1 cellular context compared by ENCODE assay signal in the genomic region with DNA sequence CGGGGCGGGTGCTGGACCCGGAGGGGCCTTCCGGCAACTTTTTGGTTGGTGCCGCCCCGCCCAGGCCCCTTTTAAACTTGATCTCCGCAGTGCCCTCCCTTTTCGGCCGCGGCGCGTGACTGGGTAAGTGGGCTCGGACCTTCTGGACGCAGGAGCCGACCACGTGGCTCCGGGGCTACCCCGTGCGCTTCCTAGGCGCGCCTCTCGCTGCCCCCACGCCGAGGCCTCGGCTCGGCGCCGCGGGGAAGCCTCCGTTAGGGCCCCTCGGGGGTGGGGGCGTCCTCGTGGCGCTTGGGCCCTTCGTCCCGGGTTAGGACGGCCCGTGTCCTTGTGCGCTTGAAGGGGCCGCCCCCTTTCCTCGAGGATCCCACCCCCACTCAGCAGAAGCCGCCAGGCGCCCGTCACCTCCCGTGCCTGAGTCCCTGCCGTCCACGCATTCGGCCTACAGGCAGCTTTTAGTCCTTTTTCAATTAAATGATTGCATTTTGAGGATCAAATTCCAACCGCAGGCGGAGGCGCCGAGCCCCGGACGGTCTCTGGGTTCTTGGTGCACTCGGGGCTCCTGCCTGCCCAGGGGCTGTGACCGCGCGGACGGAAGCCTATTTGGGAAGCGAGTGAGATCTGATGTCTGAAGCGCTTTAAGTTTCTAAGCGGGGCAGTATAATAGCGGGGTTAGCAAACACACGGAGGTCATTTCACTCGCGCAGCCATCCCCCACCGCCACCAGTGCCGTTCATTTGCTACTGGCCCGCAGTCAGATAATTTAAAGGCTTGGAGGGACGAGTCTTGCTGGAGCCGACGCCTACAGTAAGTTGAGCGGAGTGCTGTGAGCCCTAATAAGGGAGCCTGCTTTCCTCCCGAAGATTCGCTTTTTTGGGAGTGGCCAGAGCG.
A peak's percentile ranks its signal among the peaks of the same experiment; 100 is the strongest.
TF ChIP-seq lines count a peak whose summit lies in the region.

No MANE protein-coding gene starts in this region.

TF ChIP-seq in HepG2, 621 proteins besides CTCF, POLR2A, EP300 and RAD21 (continued from another document and continues in another):
- TF ChIP-seq ZNF749 (CRISPR knock-in tag; IDR thresholded peaks at IDR 0.05; ENCODE audit: borderline replicate concordance): peak; percentile 78; the same call in 1 of the 2 replicates
- no peak for TF ChIP-seq ZNF282 (IDR thresholded peaks at IDR 0.05; ENCODE audit: partially characterized antibody)
- TF ChIP-seq ZNF17 (CRISPR knock-in tag; IDR thresholded peaks at IDR 0.05): no peak
- TF ChIP-seq FLYWCH1 (CRISPR knock-in tag; IDR thresholded peaks at IDR 0.05): no peak
- peak; percentile 18; the same call in 1 of the 2 replicates for TF ChIP-seq REPIN1 (CRISPR knock-in tag; IDR thresholded peaks at IDR 0.05; ENCODE audit: borderline replicate concordance, low read depth)
- TF ChIP-seq SNAPC2 (CRISPR knock-in tag; IDR thresholded peaks at IDR 0.05): no peak
- 0 out of 2 replicates have a peak, but pooled peaks have one; percentile 32 for TF ChIP-seq GZF1 (CRISPR knock-in tag; IDR thresholded peaks at IDR 0.05)
- no peak for TF ChIP-seq TEAD3 (CRISPR knock-in tag; optimal IDR thresholded peaks at IDR 0.05; ENCODE audit: borderline replicate concordance)
- no peak for TF ChIP-seq ZNF12 (CRISPR knock-in tag; IDR thresholded peaks at IDR 0.05)
- TF ChIP-seq TEAD2 (CRISPR knock-in tag; IDR thresholded peaks at IDR 0.05): no peak
- no peak for TF ChIP-seq MATR3 (CRISPR knock-in tag; IDR thresholded peaks at IDR 0.05)
- TF ChIP-seq, protein P1, sequence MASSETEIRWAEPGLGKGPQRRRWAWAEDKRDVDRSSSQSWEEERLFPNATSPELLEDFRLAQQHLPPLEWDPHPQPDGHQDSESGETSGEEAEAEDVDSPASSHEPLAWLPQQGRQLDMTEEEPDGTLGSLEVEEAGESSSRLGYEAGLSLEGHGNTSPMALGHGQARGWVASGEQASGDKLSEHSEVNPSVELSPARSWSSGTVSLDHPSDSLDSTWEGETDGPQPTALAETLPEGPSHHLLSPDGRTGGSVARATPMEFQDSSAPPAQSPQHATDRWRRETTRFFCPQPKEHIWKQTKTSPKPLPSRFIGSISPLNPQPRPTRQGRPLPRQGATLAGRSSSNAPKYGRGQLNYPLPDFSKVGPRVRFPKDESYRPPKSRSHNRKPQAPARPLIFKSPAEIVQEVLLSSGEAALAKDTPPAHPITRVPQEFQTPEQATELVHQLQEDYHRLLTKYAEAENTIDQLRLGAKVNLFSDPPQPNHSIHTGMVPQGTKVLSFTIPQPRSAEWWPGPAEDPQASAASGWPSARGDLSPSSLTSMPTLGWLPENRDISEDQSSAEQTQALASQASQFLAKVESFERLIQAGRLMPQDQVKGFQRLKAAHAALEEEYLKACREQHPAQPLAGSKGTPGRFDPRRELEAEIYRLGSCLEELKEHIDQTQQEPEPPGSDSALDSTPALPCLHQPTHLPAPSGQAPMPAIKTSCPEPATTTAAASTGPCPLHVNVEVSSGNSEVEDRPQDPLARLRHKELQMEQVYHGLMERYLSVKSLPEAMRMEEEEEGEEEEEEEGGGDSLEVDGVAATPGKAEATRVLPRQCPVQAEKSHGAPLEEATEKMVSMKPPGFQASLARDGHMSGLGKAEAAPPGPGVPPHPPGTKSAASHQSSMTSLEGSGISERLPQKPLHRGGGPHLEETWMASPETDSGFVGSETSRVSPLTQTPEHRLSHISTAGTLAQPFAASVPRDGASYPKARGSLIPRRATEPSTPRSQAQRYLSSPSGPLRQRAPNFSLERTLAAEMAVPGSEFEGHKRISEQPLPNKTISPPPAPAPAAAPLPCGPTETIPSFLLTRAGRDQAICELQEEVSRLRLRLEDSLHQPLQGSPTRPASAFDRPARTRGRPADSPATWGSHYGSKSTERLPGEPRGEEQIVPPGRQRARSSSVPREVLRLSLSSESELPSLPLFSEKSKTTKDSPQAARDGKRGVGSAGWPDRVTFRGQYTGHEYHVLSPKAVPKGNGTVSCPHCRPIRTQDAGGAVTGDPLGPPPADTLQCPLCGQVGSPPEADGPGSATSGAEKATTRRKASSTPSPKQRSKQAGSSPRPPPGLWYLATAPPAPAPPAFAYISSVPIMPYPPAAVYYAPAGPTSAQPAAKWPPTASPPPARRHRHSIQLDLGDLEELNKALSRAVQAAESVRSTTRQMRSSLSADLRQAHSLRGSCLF (CRISPR knock-in tag; IDR thresholded peaks at IDR 0.05; ENCODE audit: borderline replicate concordance): peak; percentile 69; the same call in 1 of the 2 replicates
- no peak for TF ChIP-seq MTF2 (CRISPR knock-in tag; IDR thresholded peaks at IDR 0.05; ENCODE audit: borderline replicate concordance)
- TF ChIP-seq, protein P2, sequence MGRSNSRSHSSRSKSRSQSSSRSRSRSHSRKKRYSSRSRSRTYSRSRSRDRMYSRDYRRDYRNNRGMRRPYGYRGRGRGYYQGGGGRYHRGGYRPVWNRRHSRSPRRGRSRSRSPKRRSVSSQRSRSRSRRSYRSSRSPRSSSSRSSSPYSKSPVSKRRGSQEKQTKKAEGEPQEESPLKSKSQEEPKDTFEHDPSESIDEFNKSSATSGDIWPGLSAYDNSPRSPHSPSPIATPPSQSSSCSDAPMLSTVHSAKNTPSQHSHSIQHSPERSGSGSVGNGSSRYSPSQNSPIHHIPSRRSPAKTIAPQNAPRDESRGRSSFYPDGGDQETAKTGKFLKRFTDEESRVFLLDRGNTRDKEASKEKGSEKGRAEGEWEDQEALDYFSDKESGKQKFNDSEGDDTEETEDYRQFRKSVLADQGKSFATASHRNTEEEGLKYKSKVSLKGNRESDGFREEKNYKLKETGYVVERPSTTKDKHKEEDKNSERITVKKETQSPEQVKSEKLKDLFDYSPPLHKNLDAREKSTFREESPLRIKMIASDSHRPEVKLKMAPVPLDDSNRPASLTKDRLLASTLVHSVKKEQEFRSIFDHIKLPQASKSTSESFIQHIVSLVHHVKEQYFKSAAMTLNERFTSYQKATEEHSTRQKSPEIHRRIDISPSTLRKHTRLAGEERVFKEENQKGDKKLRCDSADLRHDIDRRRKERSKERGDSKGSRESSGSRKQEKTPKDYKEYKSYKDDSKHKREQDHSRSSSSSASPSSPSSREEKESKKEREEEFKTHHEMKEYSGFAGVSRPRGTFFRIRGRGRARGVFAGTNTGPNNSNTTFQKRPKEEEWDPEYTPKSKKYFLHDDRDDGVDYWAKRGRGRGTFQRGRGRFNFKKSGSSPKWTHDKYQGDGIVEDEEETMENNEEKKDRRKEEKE (IDR thresholded peaks at IDR 0.05): no peak
- TF ChIP-seq MBNL3 (CRISPR knock-in tag; conservative IDR thresholded peaks at IDR 0.05): no peak
- peak; percentile 79 for TF ChIP-seq ZNF331 (CRISPR knock-in tag; IDR thresholded peaks at IDR 0.05)
- no peak for TF ChIP-seq ZNF10 (CRISPR knock-in tag; IDR thresholded peaks at IDR 0.05; ENCODE audit: borderline replicate concordance, low read depth)
- no peak for TF ChIP-seq MIER2 (CRISPR knock-in tag; IDR thresholded peaks at IDR 0.05)
- no peak for TF ChIP-seq SMC3 (IDR thresholded peaks at IDR 0.05; ENCODE audit: low read length)
- TF ChIP-seq SALL2 (CRISPR knock-in tag; IDR thresholded peaks at IDR 0.05): peak; percentile 96
- TF ChIP-seq, protein P3, sequence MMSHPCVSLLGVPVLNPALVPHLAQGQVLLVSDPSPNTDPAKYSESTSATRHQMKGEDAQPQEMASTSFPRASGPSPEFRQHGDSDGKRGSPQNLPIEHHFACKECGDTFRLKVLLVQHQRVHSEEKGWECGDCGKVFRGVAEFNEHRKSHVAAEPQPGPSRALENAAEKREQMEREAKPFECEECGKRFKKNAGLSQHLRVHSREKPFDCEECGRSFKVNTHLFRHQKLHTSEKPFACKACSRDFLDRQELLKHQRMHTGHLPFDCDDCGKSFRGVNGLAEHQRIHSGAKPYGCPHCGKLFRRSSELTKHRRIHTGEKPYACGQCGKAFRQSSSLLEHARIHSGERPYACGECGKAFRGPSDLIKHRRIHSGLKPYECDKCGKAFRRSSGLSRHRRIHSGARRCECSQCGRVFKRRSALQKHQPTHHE (CRISPR knock-in tag; IDR thresholded peaks at IDR 0.05; ENCODE audit: borderline replicate concordance): peak; percentile 93
- TF ChIP-seq ZNF296 (CRISPR knock-in tag; conservative IDR thresholded peaks at IDR 0.05): no peak
- peak; percentile 35 for TF ChIP-seq ZSCAN31 (CRISPR knock-in tag; IDR thresholded peaks at IDR 0.05; ENCODE audit: low read depth)
- TF ChIP-seq SALL1 (CRISPR knock-in tag; IDR thresholded peaks at IDR 0.05): peak; percentile 53; the same call in 1 of the 2 replicates
- TF ChIP-seq, protein P4, sequence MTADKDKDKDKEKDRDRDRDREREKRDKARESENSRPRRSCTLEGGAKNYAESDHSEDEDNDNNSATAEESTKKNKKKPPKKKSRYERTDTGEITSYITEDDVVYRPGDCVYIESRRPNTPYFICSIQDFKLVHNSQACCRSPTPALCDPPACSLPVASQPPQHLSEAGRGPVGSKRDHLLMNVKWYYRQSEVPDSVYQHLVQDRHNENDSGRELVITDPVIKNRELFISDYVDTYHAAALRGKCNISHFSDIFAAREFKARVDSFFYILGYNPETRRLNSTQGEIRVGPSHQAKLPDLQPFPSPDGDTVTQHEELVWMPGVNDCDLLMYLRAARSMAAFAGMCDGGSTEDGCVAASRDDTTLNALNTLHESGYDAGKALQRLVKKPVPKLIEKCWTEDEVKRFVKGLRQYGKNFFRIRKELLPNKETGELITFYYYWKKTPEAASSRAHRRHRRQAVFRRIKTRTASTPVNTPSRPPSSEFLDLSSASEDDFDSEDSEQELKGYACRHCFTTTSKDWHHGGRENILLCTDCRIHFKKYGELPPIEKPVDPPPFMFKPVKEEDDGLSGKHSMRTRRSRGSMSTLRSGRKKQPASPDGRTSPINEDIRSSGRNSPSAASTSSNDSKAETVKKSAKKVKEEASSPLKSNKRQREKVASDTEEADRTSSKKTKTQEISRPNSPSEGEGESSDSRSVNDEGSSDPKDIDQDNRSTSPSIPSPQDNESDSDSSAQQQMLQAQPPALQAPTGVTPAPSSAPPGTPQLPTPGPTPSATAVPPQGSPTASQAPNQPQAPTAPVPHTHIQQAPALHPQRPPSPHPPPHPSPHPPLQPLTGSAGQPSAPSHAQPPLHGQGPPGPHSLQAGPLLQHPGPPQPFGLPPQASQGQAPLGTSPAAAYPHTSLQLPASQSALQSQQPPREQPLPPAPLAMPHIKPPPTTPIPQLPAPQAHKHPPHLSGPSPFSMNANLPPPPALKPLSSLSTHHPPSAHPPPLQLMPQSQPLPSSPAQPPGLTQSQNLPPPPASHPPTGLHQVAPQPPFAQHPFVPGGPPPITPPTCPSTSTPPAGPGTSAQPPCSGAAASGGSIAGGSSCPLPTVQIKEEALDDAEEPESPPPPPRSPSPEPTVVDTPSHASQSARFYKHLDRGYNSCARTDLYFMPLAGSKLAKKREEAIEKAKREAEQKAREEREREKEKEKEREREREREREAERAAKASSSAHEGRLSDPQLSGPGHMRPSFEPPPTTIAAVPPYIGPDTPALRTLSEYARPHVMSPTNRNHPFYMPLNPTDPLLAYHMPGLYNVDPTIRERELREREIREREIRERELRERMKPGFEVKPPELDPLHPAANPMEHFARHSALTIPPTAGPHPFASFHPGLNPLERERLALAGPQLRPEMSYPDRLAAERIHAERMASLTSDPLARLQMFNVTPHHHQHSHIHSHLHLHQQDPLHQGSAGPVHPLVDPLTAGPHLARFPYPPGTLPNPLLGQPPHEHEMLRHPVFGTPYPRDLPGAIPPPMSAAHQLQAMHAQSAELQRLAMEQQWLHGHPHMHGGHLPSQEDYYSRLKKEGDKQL (CRISPR knock-in tag; IDR thresholded peaks at IDR 0.05; ENCODE audit: low read depth): no peak
- TF ChIP-seq, protein P5, sequence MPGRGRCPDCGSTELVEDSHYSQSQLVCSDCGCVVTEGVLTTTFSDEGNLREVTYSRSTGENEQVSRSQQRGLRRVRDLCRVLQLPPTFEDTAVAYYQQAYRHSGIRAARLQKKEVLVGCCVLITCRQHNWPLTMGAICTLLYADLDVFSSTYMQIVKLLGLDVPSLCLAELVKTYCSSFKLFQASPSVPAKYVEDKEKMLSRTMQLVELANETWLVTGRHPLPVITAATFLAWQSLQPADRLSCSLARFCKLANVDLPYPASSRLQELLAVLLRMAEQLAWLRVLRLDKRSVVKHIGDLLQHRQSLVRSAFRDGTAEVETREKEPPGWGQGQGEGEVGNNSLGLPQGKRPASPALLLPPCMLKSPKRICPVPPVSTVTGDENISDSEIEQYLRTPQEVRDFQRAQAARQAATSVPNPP (CRISPR knock-in tag; IDR thresholded peaks at IDR 0.05): 0 out of 2 replicates have a peak, but pooled peaks have one; percentile 28
- peak; percentile 85; the same call in 1 of the 2 replicates for TF ChIP-seq ZNF552 (CRISPR knock-in tag; IDR thresholded peaks at IDR 0.05; ENCODE audit: borderline replicate concordance)
- peak; percentile 65 for TF ChIP-seq NR2C2 (CRISPR knock-in tag; IDR thresholded peaks at IDR 0.05; ENCODE audit: borderline replicate concordance)
- peak; percentile 86 for TF ChIP-seq ZNF563 (CRISPR knock-in tag; IDR thresholded peaks at IDR 0.05)
- TF ChIP-seq GABPB1 (CRISPR knock-in tag; IDR thresholded peaks at IDR 0.05): peak; percentile 82
- no peak for TF ChIP-seq MIER3 (CRISPR knock-in tag; IDR thresholded peaks at IDR 0.05; ENCODE audit: borderline replicate concordance)
- peak; percentile 56; the same call in 1 of the 2 replicates for TF ChIP-seq HOXA9 (CRISPR knock-in tag; IDR thresholded peaks at IDR 0.05; ENCODE audit: borderline replicate concordance)
- TF ChIP-seq, protein P6, sequence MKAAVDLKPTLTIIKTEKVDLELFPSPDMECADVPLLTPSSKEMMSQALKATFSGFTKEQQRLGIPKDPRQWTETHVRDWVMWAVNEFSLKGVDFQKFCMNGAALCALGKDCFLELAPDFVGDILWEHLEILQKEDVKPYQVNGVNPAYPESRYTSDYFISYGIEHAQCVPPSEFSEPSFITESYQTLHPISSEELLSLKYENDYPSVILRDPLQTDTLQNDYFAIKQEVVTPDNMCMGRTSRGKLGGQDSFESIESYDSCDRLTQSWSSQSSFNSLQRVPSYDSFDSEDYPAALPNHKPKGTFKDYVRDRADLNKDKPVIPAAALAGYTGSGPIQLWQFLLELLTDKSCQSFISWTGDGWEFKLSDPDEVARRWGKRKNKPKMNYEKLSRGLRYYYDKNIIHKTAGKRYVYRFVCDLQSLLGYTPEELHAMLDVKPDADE (CRISPR knock-in tag; IDR thresholded peaks at IDR 0.05): 0 out of 2 replicates have a peak, but pooled peaks have one; percentile 77
- no peak for TF ChIP-seq NFYB (CRISPR knock-in tag; IDR thresholded peaks at IDR 0.05)
- TF ChIP-seq HNRNPL (IDR thresholded peaks at IDR 0.05; ENCODE audit: low read depth, low read length): no peak
- TF ChIP-seq SMAD9 (CRISPR knock-in tag; IDR thresholded peaks at IDR 0.05): no peak
- TF ChIP-seq, protein P7, sequence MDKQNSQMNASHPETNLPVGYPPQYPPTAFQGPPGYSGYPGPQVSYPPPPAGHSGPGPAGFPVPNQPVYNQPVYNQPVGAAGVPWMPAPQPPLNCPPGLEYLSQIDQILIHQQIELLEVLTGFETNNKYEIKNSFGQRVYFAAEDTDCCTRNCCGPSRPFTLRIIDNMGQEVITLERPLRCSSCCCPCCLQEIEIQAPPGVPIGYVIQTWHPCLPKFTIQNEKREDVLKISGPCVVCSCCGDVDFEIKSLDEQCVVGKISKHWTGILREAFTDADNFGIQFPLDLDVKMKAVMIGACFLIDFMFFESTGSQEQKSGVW (CRISPR knock-in tag; IDR thresholded peaks at IDR 0.05; ENCODE audit: borderline replicate concordance): no peak
